In the genomic region with DNA sequence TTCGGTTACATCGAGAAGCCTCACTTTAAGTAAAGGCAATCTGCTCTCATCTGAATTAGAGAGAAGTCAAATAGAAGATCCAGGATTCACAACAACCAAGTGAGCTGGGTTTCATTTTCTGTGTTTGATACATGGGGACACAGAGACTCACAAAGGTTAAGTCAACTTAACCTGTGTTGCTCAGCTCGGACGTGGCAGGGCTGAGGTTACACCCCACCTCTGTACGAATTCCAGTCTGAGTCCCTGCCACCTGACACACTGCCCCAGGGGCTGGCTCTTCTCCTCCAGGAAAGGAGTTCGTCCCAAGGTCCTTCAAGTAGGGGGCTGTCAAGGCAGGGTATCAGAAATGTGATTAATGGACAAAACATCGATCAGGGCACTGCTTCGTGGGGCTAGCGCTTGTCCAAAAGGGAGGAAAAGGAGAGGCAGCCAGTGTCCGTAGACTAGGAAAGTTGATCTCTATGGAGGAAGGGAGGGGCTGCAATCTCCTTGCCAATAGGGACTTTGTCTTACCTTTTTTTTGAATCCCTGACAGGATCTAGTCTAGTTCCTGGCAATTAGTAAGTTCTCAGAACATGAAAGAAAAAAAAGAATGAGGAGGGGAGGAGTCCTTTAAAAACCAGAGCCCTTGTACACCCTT, we compare ENCODE assay signal across 24 cellular contexts.
A peak's percentile ranks its signal among the peaks of the same experiment; 100 is the strongest.
DNase-seq lines count a peak whose midpoint lies in the region; ATAC-seq and TF ChIP-seq lines count a peak whose summit lies in the region.
"Had no signal": no experiment of that assay in that cellular context is flagged by ENCODE, and none has a peak within 500 bp of the region (broad histone marks: within the 10 kb centered on the region; RNA-seq: fewer than 3 reads in every experiment).

No MANE protein-coding gene starts in this region.

- peaks cover 45 to 78% (median 48%) of the 10 kb centered on the region in 10 experiments for H3K4me1 ChIP-seq in BLaER1 treated with 17β-estradiol and CSF1 and Interleukin-3, amounts not matched to agents 10 nM and 100 nM
- peaks cover 54% of the 10 kb centered on the region for H3K4me1 ChIP-seq in PC-9 (replicated peaks; ENCODE audit: insufficient read depth)
- H3K4me1 ChIP-seq in prostate gland (replicated peaks) = peaks cover 3% of the 10 kb centered on the region
- H3K4me1 ChIP-seq: foreskin keratinocyte had no signal

- peak overlapping the region in 3 of 11 experiments; percentile 8 to 49 (median 33); a peak in 5 of 22 replicates for H3K27ac ChIP-seq in BLaER1 treated with 17β-estradiol and CSF1 and Interleukin-3, amounts not matched to agents 10 nM and 100 nM
- peak overlapping the region; percentile 97 for H3K27ac ChIP-seq in PC-9
- H3K27ac ChIP-seq in prostate gland = peak overlapping the region; percentile 64 to 76
- H3K27ac ChIP-seq: brain microvascular endothelial cell, foreskin keratinocyte, SJSA1 had no signal

- DNase-seq in PC-9 (peak; percentile 81 to 91), left kidney (ENCODE audit: low read depth, low spot score) (peak; percentile 75), prostate gland (ENCODE audit: low spot score) (no peak), HUDEP-2 (lab: John Stamatoyannopoulos, UW; ENCODE audit: unreplicated experiment in 76 of 76) (no peak), mesothelial cell of epicardium (ENCODE audit: low spot score in 2 of 2, unreplicated experiment in 2 of 2) (no peak)
- DNase-seq: activated CD4-positive, CD25-positive, alpha-beta regulatory T cell; activated CD8-positive, alpha-beta T cell treated with anti-CD3 and anti-CD28 coated beads, Interleukin-2, amount 10 ng/mL, durations not matched to agents 7 days and 5 days; activated naive CD8-positive, alpha-beta T cell treated with anti-CD3 and anti-CD28 coated beads, Interleukin-2, amount 10 ng/mL, durations not matched to agents 7 days and 5 days; activated T-cell treated with anti-CD3 and anti-CD28 coated beads, Interleukin-2, amount 50 U/mL, for 24 hours; CD4-positive, alpha-beta T cell; kidney glomerular epithelial cell; NCI-H1694 treated with DMSO at 0.1 percent for 48 hours; NCI-H82; occipital lobe; small intestine; T-helper 2 cell had no signal

- no peaks in the 10 kb centered on the region for H3K27me3 ChIP-seq in BLaER1 treated with 17β-estradiol and CSF1 and Interleukin-3, amounts not matched to agents 10 nM and 100 nM
- H3K27me3 ChIP-seq in PC-9 (ENCODE audit: insufficient read depth, low read depth) (no peaks in the 10 kb centered on the region), prostate gland (replicated peaks; ENCODE audit: insufficient read depth) (no peaks in the 10 kb centered on the region)
- H3K27me3 ChIP-seq: brain microvascular endothelial cell, SJSA1 had no signal

- H3K9me3 Mint-ChIP-seq in mesothelial cell of epicardium = no peaks in the 10 kb centered on the region
- H3K9me3 Mint-ChIP-seq: activated naive CD8-positive, alpha-beta T cell treated with anti-CD3 and anti-CD28 coated beads, Interleukin-2, amount 10 ng/mL, durations not matched to agents 7 days and 5 days; activated T-cell treated with anti-CD3 and anti-CD28 coated beads, Interleukin-2, amount 50 U/mL, for 24 hours; CD4-positive, alpha-beta T cell had no signal

- no peaks in the 10 kb centered on the region for H3K79me2 ChIP-seq in PC-9 (ENCODE audit: low read depth)

- no peaks in the 10 kb centered on the region for H3K36me3 ChIP-seq in BLaER1 treated with 17β-estradiol and CSF1 and Interleukin-3, amounts not matched to agents 10 nM and 100 nM
- H3K36me3 ChIP-seq in PC-9 (ENCODE audit: low read depth) = no peaks in the 10 kb centered on the region
- H3K36me3 ChIP-seq in prostate gland = no peaks in the 10 kb centered on the region
- H3K36me3 ChIP-seq: brain microvascular endothelial cell, SJSA1 had no signal

- H3K4me1 Mint-ChIP-seq in mesothelial cell of epicardium = peaks cover 32% of the 10 kb centered on the region

- H3K4me3 ChIP-seq in BLaER1 treated with 17β-estradiol and CSF1 and Interleukin-3, amounts not matched to agents 10 nM and 100 nM = no peak overlapping the region
- peak overlapping the region; percentile 40; the same call in 1 of the 2 replicates for H3K4me3 ChIP-seq in PC-9
- no peak overlapping the region for H3K4me3 ChIP-seq in prostate gland
- H3K4me3 ChIP-seq: K562, SJSA1 had no signal

- no TSS peak for BruUV-seq in PC-9 (replicated peaks; lab: Mats Ljungman, UMichigan)

- no peaks in the 10 kb centered on the region for H3K9me2 ChIP-seq in PC-9 (ENCODE audit: insufficient read depth)

- intact Hi-C loops in PC-9 (cut with micrococcal nuclease; ENCODE audit: unreplicated experiment) = loop anchor here (1.0 to 5.0 kb wide), 6 partner anchors 80 to 230 kb away; no protein-coding TSS in a partner anchor
- intact Hi-C loops in prostate gland (cut with DNase I) = no loop called here

- H3K4me3 Mint-ChIP-seq in mesothelial cell of epicardium = no peak overlapping the region
- H3K4me3 Mint-ChIP-seq: activated CD8-positive, alpha-beta T cell treated with anti-CD3 and anti-CD28 coated beads, Interleukin-2, amount 10 ng/mL, durations not matched to agents 7 days and 5 days; activated naive CD8-positive, alpha-beta T cell treated with anti-CD3 and anti-CD28 coated beads, Interleukin-2, amount 10 ng/mL, durations not matched to agents 7 days and 5 days; activated T-cell treated with anti-CD3 and anti-CD28 coated beads, Interleukin-2, amount 50 U/mL, for 24 hours; CD4-positive, alpha-beta T cell had no signal

- H3K9me3 ChIP-seq in BLaER1 treated with 17β-estradiol and CSF1 and Interleukin-3, amounts not matched to agents 10 nM and 100 nM (replicated peaks in 1 of 11) = no peaks in the 10 kb centered on the region
- no peaks in the 10 kb centered on the region for H3K9me3 ChIP-seq in PC-9 (ENCODE audit: insufficient read depth, low read depth)
- no peaks in the 10 kb centered on the region for H3K9me3 ChIP-seq in prostate gland

- no peak overlapping the region for H3K27ac Mint-ChIP-seq in mesothelial cell of epicardium
- H3K27ac Mint-ChIP-seq: activated CD8-positive, alpha-beta T cell treated with anti-CD3 and anti-CD28 coated beads, Interleukin-2, amount 10 ng/mL, durations not matched to agents 7 days and 5 days; activated naive CD8-positive, alpha-beta T cell treated with anti-CD3 and anti-CD28 coated beads, Interleukin-2, amount 10 ng/mL, durations not matched to agents 7 days and 5 days; activated T-cell treated with anti-CD3 and anti-CD28 coated beads, Interleukin-2, amount 50 U/mL, for 24 hours; CD4-positive, alpha-beta T cell had no signal

- POLR2A ChIA-PET in PC-9 (lab: Charles Lee; ENCODE audit: unreplicated experiment) = interaction anchor here (0.5 to 1.1 kb wide), 2 partner anchors 19 to 167 kb away, joined by 7 to 10 read pairs; no protein-coding TSS in a partner anchor

- H3K4me2 ChIP-seq in BLaER1 treated with 17β-estradiol and CSF1 and Interleukin-3, amounts not matched to agents 10 nM and 100 nM = peak overlapping the region in 8 of 11 experiments; percentile 62 to 91 (median 78); a peak in 12 of 22 replicates
- peak overlapping the region; percentile 85 for H3K4me2 ChIP-seq in PC-9

- CTCF ChIA-PET in PC-9 (lab: Charles Lee) = no interaction called here

- TF ChIP-seq POLR2A in prostate gland (IDR thresholded peaks at IDR 0.05) = no peak

- 49% methylated on average over 10 of the region's 10 CpGs for WGBS in prostate gland

- TF ChIP-seq CTCF in PC-9 (conservative IDR thresholded peaks at IDR 0.05) = no peak
- TF ChIP-seq CTCF in prostate gland (IDR thresholded peaks at IDR 0.05) = no peak
- no peak for TF ChIP-seq CTCF in mesothelial cell of epicardium (IDR thresholded peaks at IDR 0.05; ENCODE audit: unreplicated experiment)

- H3K9ac ChIP-seq in BLaER1 treated with 17β-estradiol and CSF1 and Interleukin-3, amounts not matched to agents 10 nM and 100 nM = no peak overlapping the region

- H2AFZ ChIP-seq in PC-9 = peak overlapping the region; percentile 34; the same call in 1 of the 2 replicates

- no peaks in the 10 kb centered on the region for H4K20me1 ChIP-seq in BLaER1 treated with 17β-estradiol and CSF1 and Interleukin-3, amounts not matched to agents 10 nM and 100 nM
- H4K20me1 ChIP-seq in PC-9 (ENCODE audit: insufficient read depth) = no peaks in the 10 kb centered on the region

- H3F3A ChIP-seq in PC-9 (ENCODE audit: insufficient read depth, low read depth) = peaks cover 33% of the 10 kb centered on the region

- ATAC-seq in GM19023 (IDR thresholded peaks at IDR 0.05; ENCODE audit: unreplicated experiment) (no peak), GM18498 (IDR thresholded peaks at IDR 0.05; ENCODE audit: unreplicated experiment) (no peak)
- ATAC-seq: activated CD8-positive, alpha-beta T cell treated with anti-CD3 and anti-CD28 coated beads, Interleukin-2, amount 10 ng/mL, durations not matched to agents 7 days and 5 days; HCT116 had no signal

- H3K36me3 Mint-ChIP-seq in mesothelial cell of epicardium = no peaks in the 10 kb centered on the region
- H3K36me3 Mint-ChIP-seq: activated naive CD8-positive, alpha-beta T cell treated with anti-CD3 and anti-CD28 coated beads, Interleukin-2, amount 10 ng/mL, durations not matched to agents 7 days and 5 days had no signal

- peaks cover 2% of the 10 kb centered on the region for H3K27me3 Mint-ChIP-seq in mesothelial cell of epicardium (ENCODE audit: low read depth)
- H3K27me3 Mint-ChIP-seq: activated T-cell treated with anti-CD3 and anti-CD28 coated beads, Interleukin-2, amount 50 U/mL, for 24 hours had no signal

Comparison
In these comparisons a context has a peak if more than half of its experiments do, and no peak if none do; other contexts are left out.
1. DNase-seq: peak in PC-9 (2 of 2) and left kidney (single experiment); none in prostate gland (single experiment), HUDEP-2 (0 of 76) and mesothelial cell of epicardium (0 of 2).